8 cellular contexts compared by ENCODE assay signal in genomic region chr5:176647030-176647869, GRCh38. TPM values are rescaled to one million over a fixed set of nuclear protein-coding genes. Genes with fewer than 3 reads are reported as not detected.
DNase-seq lines count a peak whose midpoint lies in the region; ATAC-seq, FAIRE-seq and TF ChIP-seq lines count a peak whose summit lies in the region.

A gene with protein sequence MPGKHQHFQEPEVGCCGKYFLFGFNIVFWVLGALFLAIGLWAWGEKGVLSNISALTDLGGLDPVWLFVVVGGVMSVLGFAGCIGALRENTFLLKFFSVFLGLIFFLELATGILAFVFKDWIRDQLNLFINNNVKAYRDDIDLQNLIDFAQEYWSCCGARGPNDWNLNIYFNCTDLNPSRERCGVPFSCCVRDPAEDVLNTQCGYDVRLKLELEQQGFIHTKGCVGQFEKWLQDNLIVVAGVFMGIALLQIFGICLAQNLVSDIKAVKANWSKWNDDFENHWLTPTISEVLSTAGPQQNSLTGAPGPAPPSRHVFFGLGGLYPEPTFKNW (plus strand): TSS chr5:176647484. CDS start chr5:176647616, 132 bp downstream.

- TF ChIP-seq POLR2A in GM19099 (IDR thresholded peaks at IDR 0.05; ENCODE audit: extremely low read depth, insufficient read length, low read depth), result peak; percentile 96

- peak within 1 kb of the TSS; percentile 96 for H2AFZ ChIP-seq in keratinocyte (ENCODE audit: control insufficient read depth, low read length)

- H3K27me3 ChIP-seq in keratinocyte (ENCODE audit: control insufficient read depth, extremely low read depth, insufficient read depth, low read length), result no peaks in the 10 kb centered on the region

- H3K4me3 ChIP-seq in keratinocyte (ENCODE audit: control insufficient read depth in 2 of 3, extremely low read depth in 1 of 3, insufficient read depth in 2 of 3, low read depth in 1 of 3, low read length in 3 of 3), result peak within 1 kb of the TSS; percentile 78 to 91 (median 81)

- H3K4me2 ChIP-seq in keratinocyte (ENCODE audit: control insufficient read depth, extremely low read depth, insufficient read depth, low read depth, low read length), result peak within 1 kb of the TSS; percentile 91

- peaks cover 0 to under 1% of the 10 kb centered on the region in 2 experiments for H3K36me3 ChIP-seq in keratinocyte (ENCODE audit: control insufficient read depth in 2 of 2, extremely low read depth in 1 of 2, insufficient read depth in 2 of 2, low read length in 2 of 2)

- H4K20me1 ChIP-seq in keratinocyte (ENCODE audit: control insufficient read depth, extremely low read depth, insufficient read depth, low read length), result no peaks in the 10 kb centered on the region

- H3K9me3 ChIP-seq in keratinocyte (ENCODE audit: control insufficient read depth, low read depth, low read length), result no peaks in the 10 kb centered on the region

- DNase-seq in AML-193 (lab: John Stamatoyannopoulos, UW) (peak; percentile 94 to 95), NCI-H460 (ENCODE audit: extremely low read depth, low read depth) (peak; percentile 99), cerebellar nuclear complex (lab: John Stamatoyannopoulos, UW) (peak; percentile 93 to 97), keratinocyte (ENCODE audit: low read depth, low spot score) (peak; percentile 86)
- peak; percentile 100 for DNase-seq in activated CD4-positive, CD25-positive, alpha-beta regulatory T cell treated with anti-CD3 and anti-CD28 coated beads, Interleukin-2, amount 50 U/mL, for 72 hours
- peak; percentile 96 to 97 for DNase-seq in stimulated activated CD4-positive, alpha-beta T cell treated with anti-CD3 and anti-CD28 coated beads, Interleukin-15, amount 100 ng/mL, for 1 hour (ENCODE audit: low read depth in 1 of 2, low spot score in 1 of 2)

- H3K9me1 ChIP-seq in keratinocyte (ENCODE audit: control insufficient read depth, extremely low read depth, insufficient read depth, low read length), result no peaks in the 10 kb centered on the region

- H3K4me1 ChIP-seq in keratinocyte (ENCODE audit: control insufficient read depth, extremely low read depth, insufficient read depth, low read length), result peaks cover 15% of the 10 kb centered on the region

- TF ChIP-seq CTCF in keratinocyte (optimal IDR thresholded peaks at IDR 0.05 in 1 of 3, IDR thresholded peaks at IDR 0.05 in 1 of 3, conservative IDR thresholded peaks at IDR 0.05 in 1 of 3; ENCODE audit: extremely low read depth in 1 of 3, insufficient read depth in 2 of 3, low read length in 3 of 3), result peak in 1 of 3 experiments; percentile 26

- peak within 1 kb of the TSS; percentile 20 for H3K27ac ChIP-seq in keratinocyte (ENCODE audit: control insufficient read depth, insufficient read depth, low read length)

- H3K9ac ChIP-seq in keratinocyte (ENCODE audit: control insufficient read depth, extremely low read depth, insufficient read depth, low read length), result peak within 1 kb of the TSS; percentile 81

- dilution Hi-C loops in keratinocyte (cut with MboI; ENCODE audit: extremely low pct_ligation_motif_present, low sequenced_read_pairs), result no loop called here

- FAIRE-seq in keratinocyte (lab: Jason Lieb, UNC), result peak; percentile 73

- ATAC-seq in HG03432 (IDR thresholded peaks at IDR 0.05; ENCODE audit: unreplicated experiment), result peak; percentile 91

- peaks cover 28% of the 10 kb centered on the region for H3K79me2 ChIP-seq in keratinocyte (ENCODE audit: control insufficient read depth, insufficient read depth, low read length)

RNA-seq across cellular contexts. Expression of the gene that starts here (rescaled TPM):
- 25.0 and 33.8 TPM in 2 replicates for total RNA-seq in NCI-H460 (2014; rRNA removed; shearing (Covaris generic))
- polyA plus RNA-seq in NCI-H460 (2014; cell fraction: nucleus; rRNA removed), result 61.2 and 69.5 TPM in 2 replicates
- 53.1 to 72.7 TPM (median 57.2 TPM) in 3 replicates for polyA plus RNA-seq in keratinocyte
- polyA plus RNA-seq in keratinocyte (2011; ENCODE audit: low read depth), result 3.8 TPM
- polyA plus RNA-seq in keratinocyte (2011; cell fraction: cytosol; rRNA removed), result 33.1 and 58.3 TPM in 2 replicates
- 59.8 and 61.6 TPM in 2 replicates for polyA plus RNA-seq in keratinocyte (2011; cell fraction: nucleus; rRNA removed)
- polyA plus RNA-seq in keratinocyte (2012; ENCODE audit: low replicate concordance), result 23.9 and 59.0 TPM in 2 replicates
- 53.3 to 88.0 TPM (median 60.3 TPM) in 3 replicates for polyA minus RNA-seq in keratinocyte
- 96.5 TPM for polyA minus RNA-seq in keratinocyte (2011; cell fraction: cytosol; rRNA and poly(A)+ RNA removed)
- polyA minus RNA-seq in keratinocyte (2011; cell fraction: nucleus; rRNA and poly(A)+ RNA removed), result 34.6 and 35.3 TPM in 2 replicates

Comparison
In these comparisons a context has a peak if more than half of its experiments do, and no peak if none do; other contexts are left out.
1. Peak in every context shown above with its lines: DNase-seq, ATAC-seq, H3K4me3 ChIP-seq and H3K27ac ChIP-seq.